13 cellular contexts compared by ENCODE assay signal in the genomic region with DNA sequence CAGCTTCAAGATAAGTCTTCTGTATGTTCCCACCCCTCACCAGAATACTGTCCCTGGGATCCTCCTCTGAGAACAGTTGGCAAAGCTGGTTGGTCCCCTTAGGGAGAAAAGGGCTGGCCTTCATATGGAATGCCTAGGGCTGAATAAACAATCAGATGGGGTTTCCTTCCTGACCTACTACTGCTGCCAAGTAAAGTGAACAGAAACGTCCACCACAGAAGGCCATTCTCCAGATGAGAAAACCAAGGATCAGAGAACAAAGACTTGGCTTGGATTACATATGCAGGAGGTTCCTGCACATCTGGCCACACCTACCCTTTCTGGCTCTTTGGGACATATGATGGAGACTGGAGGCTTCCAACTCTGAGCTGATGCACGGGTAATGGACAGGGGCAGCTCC.
"Had no signal": no experiment of that assay in that cellular context is flagged by ENCODE, and none has a peak within 500 bp of the region (broad histone marks: within the 10 kb centered on the region; RNA-seq: fewer than 3 reads in every experiment).

No MANE protein-coding gene starts in this region.

- DNase-seq: activated CD4-positive, alpha-beta T cell treated with anti-CD3 and anti-CD28 coated beads, Interleukin-2, amount 50 U/mL, for 1 hour; activated naive CD4-positive, alpha-beta T cell treated with anti-CD3 and anti-CD28 coated beads, Interleukin-2, amount 50 U/mL, for 16 hours; adrenal gland; endodermal cell; foreskin melanocyte; left lung; nephron progenitor cell; pancreas had no signal

- H3K4me3 ChIP-seq: adrenal gland, left lung, pancreas, vagina had no signal

- H3K4me1 Mint-ChIP-seq: endodermal cell had no signal

- H3K9me3 ChIP-seq: adrenal gland, left lung, pancreas, vagina had no signal

- ATAC-seq: esophagus mucosa, left lung, pancreas, WTC11 had no signal

- H3K27ac Mint-ChIP-seq: activated T-helper 2 cell treated with anti-CD3 and anti-CD28 coated beads, Interferon-gamma antibody, Interleukin-2, Interleukin-4, amounts not matched to agents 10 μg/mL and 5 μg/mL and 100 μg/mL, durations not matched to agents 14 hours and 24 hours and 36 hours; endodermal cell; nephron progenitor cell; WTC11 had no signal

- H3K9me3 Mint-ChIP-seq: activated T-helper 2 cell treated with anti-CD3 and anti-CD28 coated beads, Interferon-gamma antibody, Interleukin-2, Interleukin-4, amounts not matched to agents 10 μg/mL and 5 μg/mL and 100 μg/mL, durations not matched to agents 14 hours and 24 hours and 36 hours; central memory CD8-positive, alpha-beta T cell; endodermal cell; nephron progenitor cell; WTC11 had no signal

- H3K4me1 ChIP-seq: pancreas, vagina had no signal

- H3K4me3 Mint-ChIP-seq: central memory CD8-positive, alpha-beta T cell; endodermal cell; nephron progenitor cell; WTC11 had no signal

- H3K27me3 Mint-ChIP-seq: central memory CD8-positive, alpha-beta T cell had no signal

- H3K27me3 ChIP-seq: adrenal gland, left lung, pancreas, vagina had no signal

- H3K27ac ChIP-seq: adrenal gland, pancreas, vagina had no signal

- H3K36me3 ChIP-seq: adrenal gland, left lung, pancreas, vagina had no signal

- H3K36me3 Mint-ChIP-seq: WTC11 had no signal
